8 cellular contexts compared by ENCODE assay signal in genomic region chr17:77472837-77473214, GRCh38.
A peak's percentile ranks its signal among the peaks of the same experiment; 100 is the strongest.
DNase-seq lines count a peak whose midpoint lies in the region; ATAC-seq and TF ChIP-seq lines count a peak whose summit lies in the region.

No MANE protein-coding gene starts in this region.

- no peaks in the 10 kb centered on the region for H3K27me3 Mint-ChIP-seq in osteocyte (ENCODE audit: unreplicated experiment)

- no peaks in the 10 kb centered on the region for H3K27me3 ChIP-seq in Peyer's patch

- H3K9me3 Mint-ChIP-seq in osteocyte (ENCODE audit: unreplicated experiment): no peaks in the 10 kb centered on the region

- peak overlapping the region; percentile 84 for H3K27ac Mint-ChIP-seq in osteocyte (ENCODE audit: unreplicated experiment)

- H3K27ac ChIP-seq in Peyer's patch (peak overlapping the region; percentile 24 to 78 (median 63)), epithelial cell of prostate (peak overlapping the region; percentile 82)

- H3K4me3 Mint-ChIP-seq in osteocyte (ENCODE audit: unreplicated experiment): peak overlapping the region; percentile 37

- peaks cover 94% of the 10 kb centered on the region for H3K4me1 Mint-ChIP-seq in osteocyte (ENCODE audit: unreplicated experiment)

- H3K36me3 ChIP-seq in Peyer's patch: peaks cover 0 to 5% (median 0%) of the 10 kb centered on the region in 3 donors

- ATAC-seq in HG03196 (IDR thresholded peaks at IDR 0.05; ENCODE audit: unreplicated experiment): no peak
- no peak for ATAC-seq in HG02973 (IDR thresholded peaks at IDR 0.05; ENCODE audit: unreplicated experiment)
- no peak for ATAC-seq in HG03520 (IDR thresholded peaks at IDR 0.05; ENCODE audit: unreplicated experiment)

- TF ChIP-seq CTCF in Peyer's patch (IDR thresholded peaks at IDR 0.05): no peak
- no peak for TF ChIP-seq CTCF in osteocyte (IDR thresholded peaks at IDR 0.05)

- peaks cover 10% of the 10 kb centered on the region for H3K36me3 Mint-ChIP-seq in osteocyte (ENCODE audit: unreplicated experiment)

- TF ChIP-seq POLR2A in Peyer's patch (IDR thresholded peaks at IDR 0.05): no peak

- H3K9me3 ChIP-seq in Peyer's patch: no peaks in the 10 kb centered on the region

- H3K4me3 ChIP-seq in GM08714 (ENCODE audit: low read length) (peak overlapping the region; percentile 17; the same call in 1 of the 2 replicates), Peyer's patch (no peak overlapping the region)

- peaks cover 5 to 78% (median 61%) of the 10 kb centered on the region in 4 donors for H3K4me1 ChIP-seq in Peyer's patch

- DNase-seq in Peyer's patch (no peak), epithelial cell of prostate (ENCODE audit: low read depth, low spot score) (no peak), osteocyte (ENCODE audit: extremely low spot score, unreplicated experiment) (no peak), occipital lobe (lab: John Stamatoyannopoulos, UW) (no peak)
